Comparison of ENCODE assay signal across 17 cellular contexts in genomic region chr16:88358033-88358481, GRCh38.
"Had no signal": no experiment of that assay in that cellular context is flagged by ENCODE, and none has a peak within 500 bp of the region (broad histone marks: within the 10 kb centered on the region; RNA-seq: fewer than 3 reads in every experiment).

No MANE protein-coding gene starts in this region.

- H3K4me3 Mint-ChIP-seq: activated CD4-positive, alpha-beta T cell treated with anti-CD3 and anti-CD28 coated beads, Interleukin-2, amount 10 ng/mL, durations not matched to agents 7 days and 5 days; activated naive CD8-positive, alpha-beta T cell treated with anti-CD3 and anti-CD28 coated beads for 36 hours; dendritic cell treated with granulocyte-macrophage colony-stimulating factor and Interleukin-4, amounts not matched to agents 40 ng/mL and 50 ng/mL, for 4 days; effector memory CD8-positive, alpha-beta T cell; naive B cell; T-helper 2 cell treated with Interferon-gamma antibody and Interleukin-4, amounts not matched to agents 5 μg/mL and 100 μg/mL, for 36 hours had no signal

- H3K4me1 Mint-ChIP-seq: activated CD4-positive, alpha-beta T cell treated with anti-CD3 and anti-CD28 coated beads, Interleukin-2, amount 10 ng/mL, durations not matched to agents 7 days and 5 days; activated naive CD8-positive, alpha-beta T cell treated with anti-CD3 and anti-CD28 coated beads for 36 hours; naive B cell had no signal

- H3K4me3 ChIP-seq: smooth muscle cell, stomach, testis had no signal

- ATAC-seq: effector memory CD8-positive, alpha-beta T cell; left colon had no signal

- H3K9me3 Mint-ChIP-seq: activated CD4-positive, alpha-beta T cell treated with anti-CD3 and anti-CD28 coated beads, Interleukin-2, amount 10 ng/mL, durations not matched to agents 7 days and 5 days; dendritic cell treated with granulocyte-macrophage colony-stimulating factor and Interleukin-4, amounts not matched to agents 40 ng/mL and 50 ng/mL, for 4 days; effector memory CD8-positive, alpha-beta T cell; T-helper 2 cell treated with Interferon-gamma antibody and Interleukin-4, amounts not matched to agents 5 μg/mL and 100 μg/mL, for 36 hours had no signal

- H3K27ac Mint-ChIP-seq: activated CD4-positive, alpha-beta T cell treated with anti-CD3 and anti-CD28 coated beads, Interleukin-2, amount 10 ng/mL, durations not matched to agents 7 days and 5 days; activated naive CD8-positive, alpha-beta T cell treated with anti-CD3 and anti-CD28 coated beads for 36 hours; dendritic cell treated with granulocyte-macrophage colony-stimulating factor and Interleukin-4, amounts not matched to agents 40 ng/mL and 50 ng/mL, for 4 days; effector memory CD8-positive, alpha-beta T cell; naive B cell; T-helper 2 cell treated with Interferon-gamma antibody and Interleukin-4, amounts not matched to agents 5 μg/mL and 100 μg/mL, for 36 hours had no signal

- H3K36me3 ChIP-seq: stomach had no signal

- DNase-seq: activated CD4-positive, alpha-beta T cell treated with anti-CD3 and anti-CD28 coated beads, Interleukin-2, amount 10 ng/mL, durations not matched to agents 7 days and 5 days; activated CD4-positive, CD25-positive, alpha-beta regulatory T cell; activated gamma-delta T cell treated with Interleukin-2 at 50 U/mL for 16 hours; activated naive CD8-positive, alpha-beta T cell treated with anti-CD3 and anti-CD28 coated beads for 36 hours; amygdala; cerebellar nuclear complex; effector memory CD8-positive, alpha-beta T cell; foreskin melanocyte; left colon; mammary epithelial cell; naive B cell; stomach; testis had no signal

- H3K4me1 ChIP-seq: stomach, testis had no signal

- H3K9me3 ChIP-seq: testis had no signal

- H3K27me3 ChIP-seq: testis had no signal

- H3K27ac ChIP-seq: epithelial cell of prostate, stomach, testis had no signal

- H3K36me3 Mint-ChIP-seq: activated naive CD8-positive, alpha-beta T cell treated with anti-CD3 and anti-CD28 coated beads for 36 hours had no signal
